ENCODE assay signal across 20 cellular contexts in the genomic region with DNA sequence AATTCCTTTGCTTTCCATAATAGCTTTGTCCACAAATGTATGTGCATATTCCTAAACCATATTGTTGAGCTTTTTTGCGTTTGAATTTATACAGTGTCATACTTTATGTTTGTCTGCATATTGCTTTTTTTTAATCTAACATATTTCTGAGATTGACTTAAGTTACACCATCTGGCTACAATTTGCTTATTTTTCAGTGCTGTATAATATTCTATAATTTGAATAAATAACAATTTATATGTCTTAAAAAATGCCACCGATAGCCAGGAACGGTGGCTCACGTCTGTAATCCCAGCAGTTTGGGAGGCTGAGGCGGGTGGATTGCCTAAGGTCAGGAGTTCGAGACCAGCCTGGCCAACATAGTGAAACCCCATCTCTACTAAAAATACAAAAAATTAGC. TPM values are rescaled to one million over a fixed set of nuclear protein-coding genes. Genes with fewer than 3 reads are reported as not detected.
"Had no signal": no experiment of that assay in that cellular context is flagged by ENCODE, and none has a peak within 500 bp of the region (broad histone marks: within the 10 kb centered on the region; RNA-seq: fewer than 3 reads in every experiment).

No MANE protein-coding gene starts in this region.

- H3K27ac ChIP-seq: colonic mucosa, vagina had no signal

- H3K27me3 ChIP-seq: colonic mucosa, vagina had no signal

- H3K4me1 ChIP-seq: colonic mucosa had no signal

- H3K9me3 ChIP-seq: colonic mucosa, tibial nerve, vagina had no signal

- H3K36me3 ChIP-seq: colonic mucosa, tibial nerve, vagina had no signal

- DNase-seq: activated CD4-positive, alpha-beta T cell treated with anti-CD3 and anti-CD28 coated beads for 36 hours; activated CD8-positive, alpha-beta memory T cell treated with anti-CD3 and anti-CD28 coated beads, Interleukin-2, amount 50 U/mL, for 48 hours; activated CD8-positive, alpha-beta T cell treated with anti-CD3 and anti-CD28 coated beads, Interleukin-2, amount 10 ng/mL, durations not matched to agents 7 days and 5 days; activated naive CD4-positive, alpha-beta T cell treated with anti-CD3 and anti-CD28 coated beads, Interleukin-2, amount 10 ng/mL, durations not matched to agents 7 days and 5 days; caudate nucleus; colonic mucosa; hippocampal formation; occipital lobe; right cardiac atrium; small intestine had no signal

- H3K9me3 Mint-ChIP-seq: activated naive CD4-positive, alpha-beta T cell treated with anti-CD3 and anti-CD28 coated beads, Interleukin-2, amount 10 ng/mL, durations not matched to agents 7 days and 5 days; activated T-helper 2 cell treated with anti-CD3 and anti-CD28 coated beads, Interferon-gamma antibody, Interleukin-2, Interleukin-4, amounts not matched to agents 10 μg/mL and 5 μg/mL and 100 μg/mL, durations not matched to agents 14 hours and 24 hours and 36 hours; T-helper 2 cell treated with Interferon-gamma antibody and Interleukin-4, amounts not matched to agents 5 μg/mL and 100 μg/mL, for 36 hours had no signal

RNA-seq across cellular contexts. Expression of gene AIPL1, which starts 7.9 kb away (rescaled TPM):
- total RNA-seq: activated CD4-positive, alpha-beta T cell treated with anti-CD3 and anti-CD28 coated beads for 36 hours; activated CD8-positive, alpha-beta T cell treated with anti-CD3 and anti-CD28 coated beads, Interleukin-2, amount 10 ng/mL, durations not matched to agents 7 days and 5 days; activated T-helper 2 cell treated with anti-CD3 and anti-CD28 coated beads, Interferon-gamma antibody, Interleukin-2, Interleukin-4, amounts not matched to agents 10 μg/mL and 5 μg/mL and 100 μg/mL, durations not matched to agents 14 hours and 24 hours and 36 hours; colonic mucosa; fibroblast of lung; frontal cortex; lower leg skin; myocyte; occipital lobe; progenitor cell of endocrine pancreas; right cardiac atrium; tibial nerve; vagina had no signal
- polyA plus RNA-seq: adipose tissue, right cardiac atrium, small intestine had no signal
